ENCODE assay signal across 8 cellular contexts in genomic region chr3:132253262-132253878, GRCh38.
A peak's percentile ranks its signal among the peaks of the same experiment; 100 is the strongest.
DNase-seq lines count a peak whose midpoint lies in the region; ATAC-seq and TF ChIP-seq lines count a peak whose summit lies in the region.

No MANE protein-coding gene starts in this region.

- H3K4me1 ChIP-seq in left lung (peaks cover 4 to 6% of the 10 kb centered on the region in 2 donors), vagina (no peaks in the 10 kb centered on the region)

- H3K27ac ChIP-seq in left lung: no peak overlapping the region
- no peak overlapping the region for H3K27ac ChIP-seq in vagina

- H3K4me3 ChIP-seq in left lung (no peak overlapping the region), vagina (no peak overlapping the region)

- H3K9me3 ChIP-seq in left lung (no peaks in the 10 kb centered on the region), vagina (no peaks in the 10 kb centered on the region)

- in situ Hi-C loops in T47D (cut with HindIII; ENCODE audit: low pct_unique_long_range_greater_than_20kb, low sequenced_read_pairs): no loop called here

- H3K27me3 ChIP-seq in left lung: no peaks in the 10 kb centered on the region
- H3K27me3 ChIP-seq in vagina: no peaks in the 10 kb centered on the region

- TF ChIP-seq CTCF in left lung (IDR thresholded peaks at IDR 0.05): peak; percentile 66 to 81
- TF ChIP-seq CTCF in vagina (IDR thresholded peaks at IDR 0.05): peak in 2 of 3 experiments; percentile 49 to 57

- intact Hi-C loops in left lung (cut with DNase I): no loop called here
- intact Hi-C loops in vagina (cut with DNase I): loop anchor here (10.0 kb wide), 1 partner anchor 91 kb away; no protein-coding TSS in a partner anchor

- H3K36me3 ChIP-seq in left lung (no peaks in the 10 kb centered on the region), vagina (no peaks in the 10 kb centered on the region)

- ATAC-seq in left lung: peak; percentile 77

- TF ChIP-seq POLR2A in vagina (IDR thresholded peaks at IDR 0.05): no peak

- peak; percentile 13 for DNase-seq in NCI-H1092 treated with DMSO at 0.1 percent for 48 hours (lab: John Stamatoyannopoulos, UW)
- DNase-seq in NCI-H1092 (lab: John Stamatoyannopoulos, UW): no peak
- DNase-seq in H4 (ENCODE audit: low spot score): peak; percentile 68
- DNase-seq in NCI-H446 treated with DMSO at 0.1 percent for 48 hours (lab: John Stamatoyannopoulos, UW): peak; percentile 25
- peak; percentile 23 to 77 for DNase-seq in T47D (ENCODE audit: low read depth in 1 of 2, low spot score in 1 of 2)
- no peak for DNase-seq in left lung
- no peak for DNase-seq in vagina (ENCODE audit: extremely low spot score in 2 of 2)
- DNase-seq in NK-92 (lab: John Stamatoyannopoulos, UW; ENCODE audit: unreplicated experiment): no peak

Comparison
In these comparisons a context has a peak if more than half of its experiments do, and no peak if none do; other contexts are left out.
1. DNase-seq: peak in NCI-H1092 treated with DMSO at 0.1 percent for 48 hours (single experiment), H4 (single experiment), NCI-H446 treated with DMSO at 0.1 percent for 48 hours (single experiment) and T47D (2 of 2); none in NCI-H1092 (single experiment), left lung (0 of 2), vagina (0 of 2) and NK-92 (single experiment).